In genomic region chr6:76453270-76453669, GRCh38 we compare ENCODE assay signal across 32 cellular contexts.
"Had no signal": no experiment of that assay in that cellular context is flagged by ENCODE, and none has a peak within 500 bp of the region (broad histone marks: within the 10 kb centered on the region; RNA-seq: fewer than 3 reads in every experiment).

No MANE protein-coding gene starts in this region.

- FAIRE-seq: pancreas, small intestine had no signal

- H3K9me3 ChIP-seq: heart left ventricle, lower lobe of right lung, pancreas, prostate gland, sigmoid colon, tibial artery had no signal

- DNase-seq: activated CD4-positive, alpha-beta T cell treated with anti-CD3 and anti-CD28 coated beads for 48 hours; activated CD4-positive, alpha-beta T cell treated with anti-CD3 and anti-CD28 coated beads, Interleukin-2, amount 50 U/mL, for 48 hours; activated CD8-positive, alpha-beta memory T cell treated with anti-CD3 and anti-CD28 coated beads for 24 hours; activated effector memory CD4-positive, alpha-beta T cell treated with Interleukin-2 at 50 U/mL for 16 hours; activated naive CD4-positive, alpha-beta T cell treated with anti-CD3 and anti-CD28 coated beads for 36 hours; activated naive CD8-positive, alpha-beta T cell treated with anti-CD3 and anti-CD28 coated beads, Interleukin-2, amount 10 ng/mL, durations not matched to agents 7 days and 5 days; amniotic stem cell; central memory CD4-positive, alpha-beta T cell; dermis blood vessel endothelial cell; effector CD4-positive, alpha-beta T cell; foreskin keratinocyte; hypothalamus; immature natural killer cell; lower lobe of right lung; mesendoderm; nephron progenitor cell; retina; sigmoid colon; small intestine; stimulated activated CD4-positive, alpha-beta T cell treated with anti-CD3 and anti-CD28 coated beads, Interleukin-1b, Interleukin-23, amount 100 ng/mL, for 48 hours; stimulated activated CD4-positive, alpha-beta T cell treated with anti-CD3 and anti-CD28 coated beads, Interleukin-4, amount 100 ng/mL, for 4 hours; stimulated activated CD8-positive, alpha-beta memory T cell treated with anti-CD3 and anti-CD28 coated beads, Interleukin-4, amount 100 ng/mL, for 48 hours; stimulated activated naive CD4-positive, alpha-beta T cell had no signal

- H3K27me3 ChIP-seq: esophagus muscularis mucosa, foreskin keratinocyte, heart left ventricle, pancreas, sigmoid colon, suprapubic skin, tibial artery had no signal

- ATAC-seq: activated CD4-positive, CD25-positive, alpha-beta regulatory T cell treated with anti-CD3 and anti-CD28 coated beads, Interleukin-2, amount 50 U/mL, for 24 hours; foreskin keratinocyte; left lobe of liver had no signal

- H3K4me3 ChIP-seq: esophagus muscularis mucosa, heart left ventricle, lower lobe of right lung, pancreas, prostate gland, sigmoid colon, suprapubic skin, tibial artery had no signal

- H3K36me3 ChIP-seq: esophagus muscularis mucosa, heart left ventricle, lower lobe of right lung, pancreas, prostate gland, sigmoid colon, suprapubic skin, tibial artery had no signal

- H3K27ac ChIP-seq: esophagus muscularis mucosa, foreskin keratinocyte, heart left ventricle, lower lobe of right lung, pancreas, prostate gland, sigmoid colon, suprapubic skin, tibial artery, VCaP had no signal

- H3K4me1 ChIP-seq: esophagus muscularis mucosa, foreskin keratinocyte, heart left ventricle, lower lobe of right lung, pancreas, prostate gland, sigmoid colon, suprapubic skin, tibial artery had no signal
